20 cellular contexts compared by ENCODE assay signal in the genomic region with DNA sequence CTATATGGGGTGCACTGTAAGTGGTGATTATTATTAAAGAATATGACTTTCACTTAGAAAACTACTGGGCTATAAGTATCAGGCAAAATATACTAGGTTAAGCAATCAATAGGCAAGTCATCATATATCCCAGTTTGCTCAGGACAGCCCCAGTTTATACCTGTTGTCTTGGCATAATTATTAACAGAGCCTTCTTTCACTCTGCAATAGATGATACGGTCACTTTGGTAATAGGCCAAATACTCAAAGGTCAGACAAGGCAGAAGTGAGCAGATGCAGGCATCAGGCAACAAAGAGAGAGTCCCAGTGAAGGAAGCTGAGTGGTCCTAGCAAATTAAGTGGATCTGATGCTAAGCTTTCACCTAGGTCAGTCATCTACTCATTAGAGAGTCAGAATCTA.
"Had no signal": no experiment of that assay in that cellular context is flagged by ENCODE, and none has a peak within 500 bp of the region (broad histone marks: within the 10 kb centered on the region; RNA-seq: fewer than 3 reads in every experiment).

No MANE protein-coding gene starts in this region.

- H3K4me1 ChIP-seq: left ventricle myocardium inferior, lower lobe of right lung, pancreas, right atrium auricular region, spleen, testis, upper lobe of left lung had no signal

- H3K4me3 ChIP-seq: dorsolateral prefrontal cortex, left ventricle myocardium inferior, lower lobe of right lung, pancreas, right atrium auricular region, sigmoid colon, spleen, testis, tibial artery, upper lobe of left lung had no signal

- DNase-seq: dorsolateral prefrontal cortex; effector CD4-positive, alpha-beta T cell; kidney; left cardiac atrium; left ventricle myocardium inferior; lower lobe of right lung; pancreas; sigmoid colon; spleen; stimulated activated CD4-positive, alpha-beta T cell treated with anti-CD3 and anti-CD28 coated beads, Interleukin-4, amount 100 ng/mL, for 4 hours; stimulated activated naive CD8-positive, alpha-beta T cell treated with anti-CD3 and anti-CD28 coated beads, Interleukin-15, Interleukin-2, amounts not matched to agents 100 U/mL and 50 U/mL, for 24 hours; substantia nigra; testis; tibial artery; upper lobe of left lung had no signal

- H3K9me3 ChIP-seq: lower lobe of right lung, neutrophil, pancreas, testis, upper lobe of left lung had no signal

- H3K27me3 ChIP-seq: dorsolateral prefrontal cortex, neutrophil, pancreas, right atrium auricular region, sigmoid colon, spleen, testis, tibial artery, upper lobe of left lung had no signal

- FAIRE-seq: colon, frontal cortex, kidney, pancreas, urothelium cell line had no signal

- H3K36me3 ChIP-seq: left ventricle myocardium inferior, lower lobe of right lung, neutrophil, pancreas, right atrium auricular region, sigmoid colon, spleen, tibial artery, upper lobe of left lung had no signal

- H3K27ac ChIP-seq: dorsolateral prefrontal cortex, left ventricle myocardium inferior, lower lobe of right lung, neutrophil, pancreas, right atrium auricular region, sigmoid colon, spleen, testis, upper lobe of left lung had no signal
